8 cellular contexts compared by ENCODE assay signal in genomic region chr1:39154553-39155361, GRCh38. TPM values are rescaled to one million over a fixed set of nuclear protein-coding genes. Genes with fewer than 3 reads are reported as not detected.
DNase-seq lines count a peak whose midpoint lies in the region; ATAC-seq and TF ChIP-seq lines count a peak whose summit lies in the region.

No MANE protein-coding gene starts in this region.

- no peak overlapping the region for H3K4me3 Mint-ChIP-seq in chondrocyte (ENCODE audit: unreplicated experiment)
- no peak overlapping the region for H3K4me3 Mint-ChIP-seq in immature natural killer cell

- H3K27me3 ChIP-seq in lung (ENCODE audit: control insufficient read depth, insufficient read depth): no peaks in the 10 kb centered on the region

- H3K4me1 Mint-ChIP-seq in chondrocyte (ENCODE audit: low read depth) (peaks cover 81% of the 10 kb centered on the region), immature natural killer cell (peaks cover 0 to 2% of the 10 kb centered on the region in 2 donors)

- H3K4me3 ChIP-seq in LNCaP clone FGC (ENCODE audit: low read depth, low read length) (no peak overlapping the region), lung (no peak overlapping the region)

- H3K27ac Mint-ChIP-seq in chondrocyte (ENCODE audit: unreplicated experiment) (peak overlapping the region; percentile 75), immature natural killer cell (peak overlapping the region in 1 of 6 donors; percentile 35)

- WGBS in lung, 2 donors: 50 to 69% methylated on average over 5 of the region's 5 CpGs

- H3K4me1 ChIP-seq in lung (ENCODE audit: control insufficient read depth in 2 of 2, insufficient read depth in 2 of 2, low read length in 2 of 2): peaks cover 31 to 37% of the 10 kb centered on the region in 2 donors

- H3K27me3 Mint-ChIP-seq in chondrocyte (ENCODE audit: low read depth): no peaks in the 10 kb centered on the region
- peaks cover 2 to 5% (median 3%) of the 10 kb centered on the region in 3 donors for H3K27me3 Mint-ChIP-seq in immature natural killer cell (ENCODE audit: low read depth in 3 of 3)

- no peaks in the 10 kb centered on the region for H3K36me3 ChIP-seq in lung (ENCODE audit: control insufficient read depth in 2 of 2, insufficient read depth in 2 of 2, low read length in 2 of 2)

- no peaks in the 10 kb centered on the region for H3K9me3 ChIP-seq in lung (ENCODE audit: control insufficient read depth in 2 of 2, insufficient read depth in 1 of 2, low read length in 1 of 2)

- DNase-seq in A172 (ENCODE audit: low spot score) (peak; percentile 41), LNCaP clone FGC (ENCODE audit: low read depth) (peak; percentile 53), chondrocyte (ENCODE audit: low spot score) (no peak), lung (ENCODE audit: low spot score) (peak; percentile 41), NCI-H345 treated with DMSO at 0.1 percent for 48 hours (lab: John Stamatoyannopoulos, UW; ENCODE audit: unreplicated experiment) (no peak), NCI-H2227 treated with DMSO at 0.1 percent for 48 hours (lab: John Stamatoyannopoulos, UW) (no peak), immature natural killer cell (no peak)

- ATAC-seq in lung (ENCODE audit: insufficient read depth, low FRiP score): no peak
- no peak for ATAC-seq in GM21526 (IDR thresholded peaks at IDR 0.05; ENCODE audit: low FRiP score, unreplicated experiment)

- H3K36me3 Mint-ChIP-seq in chondrocyte (ENCODE audit: low read depth) (peaks cover 1% of the 10 kb centered on the region), immature natural killer cell (no peaks in the 10 kb centered on the region)

- H3K9me3 Mint-ChIP-seq in chondrocyte (ENCODE audit: low read depth): no peaks in the 10 kb centered on the region
- H3K9me3 Mint-ChIP-seq in immature natural killer cell: no peaks in the 10 kb centered on the region

- H3K27ac ChIP-seq in lung (ENCODE audit: low read depth in 1 of 2, low read length in 1 of 2): peak overlapping the region; percentile 5 to 80

- TF ChIP-seq CTCF in LNCaP clone FGC (IDR thresholded peaks at IDR 0.05; ENCODE audit: control insufficient read depth, extremely low read depth, insufficient read depth) (no peak), chondrocyte (IDR thresholded peaks at IDR 0.05) (no peak), lung (IDR thresholded peaks at IDR 0.05; ENCODE audit: control extremely low read depth, extremely low read depth) (no peak)

RNA-seq across cellular contexts. Expression of gene MACF1, which starts 49.7 kb away (rescaled TPM):
- 196 and 256 TPM in 2 replicates for total RNA-seq in A172 (2014; rRNA removed; shearing (Covaris generic))
- total RNA-seq in chondrocyte (377 to 446 TPM (median 386 TPM) in 3 replicates), lung (100 to 1,000 TPM; 357 to 966 TPM)
- polyA plus RNA-seq in lung (100 to 1,000 TPM in 1 of 2 donors, 10 to 100 TPM in 1; 69.1 to 109 TPM), immature natural killer cell (100 to 1,000 TPM in 1 of 3 donors, 10 to 100 TPM in 2; 12.7 to 152 (median 12.9) TPM)

Comparison
In these comparisons a context has a peak if more than half of its experiments do, and no peak if none do; other contexts are left out.
1. DNase-seq: peak in A172 (single experiment), LNCaP clone FGC (single experiment) and lung (single experiment); none in chondrocyte (single experiment), NCI-H345 treated with DMSO at 0.1 percent for 48 hours (single experiment), NCI-H2227 treated with DMSO at 0.1 percent for 48 hours (single experiment) and immature natural killer cell (0 of 3).